In the genomic region with DNA sequence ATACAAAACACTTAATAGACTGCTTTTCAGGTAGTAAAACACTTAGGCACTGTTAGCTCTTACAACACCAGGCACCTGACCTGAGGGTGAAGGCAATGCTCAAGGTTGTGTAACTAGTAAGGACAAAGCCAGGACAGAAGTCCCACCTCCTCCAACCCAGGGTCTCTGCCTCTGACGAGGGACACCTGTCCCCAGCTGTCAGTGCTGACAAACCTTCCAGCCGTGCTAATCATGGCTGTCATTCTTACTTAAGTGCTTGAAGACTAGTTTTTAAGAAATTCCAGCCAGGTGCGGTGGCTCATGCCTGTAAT, we compare ENCODE assay signal across 12 cellular contexts.
"Had no signal": no experiment of that assay in that cellular context is flagged by ENCODE, and none has a peak within 500 bp of the region (broad histone marks: within the 10 kb centered on the region; RNA-seq: fewer than 3 reads in every experiment).

No MANE protein-coding gene starts in this region.

- ATAC-seq: activated T-cell treated with anti-CD3 and anti-CD28 coated beads, Interleukin-2, amount 50 U/mL, for 72 hours had no signal

- H3K27me3 ChIP-seq: ascending aorta, colonic mucosa, thyroid gland had no signal

- H3K27ac ChIP-seq: ascending aorta, colonic mucosa, thyroid gland had no signal

- H3K9me3 ChIP-seq: ascending aorta, colonic mucosa, thyroid gland had no signal

- DNase-seq: activated CD8-positive, alpha-beta memory T cell treated with anti-CD3 and anti-CD28 coated beads for 24 hours; activated CD8-positive, alpha-beta memory T cell treated with anti-CD3 and anti-CD28 coated beads, Interleukin-2, amount 50 U/mL, for 48 hours; glutamatergic neuron; left colon; occipital lobe; retina; stimulated activated naive CD4-positive, alpha-beta T cell treated with Interleukin-2 at 50 U/mL for 16 hours; T1000 had no signal

- H3K36me3 ChIP-seq: ascending aorta, colonic mucosa, thyroid gland had no signal

- H3K4me3 ChIP-seq: ascending aorta, colonic mucosa, thyroid gland had no signal

- H3K4me1 ChIP-seq: ascending aorta, colonic mucosa, thyroid gland had no signal
